Comparison of ENCODE assay signal across 27 cellular contexts in genomic region chr2:238445409-238446190, GRCh38.
"Had no signal": no experiment of that assay in that cellular context is flagged by ENCODE, and none has a peak within 500 bp of the region (broad histone marks: within the 10 kb centered on the region; RNA-seq: fewer than 3 reads in every experiment).

No MANE protein-coding gene starts in this region.

- H3K27ac ChIP-seq: gastrocnemius medialis, heart left ventricle, hepatocyte, neural progenitor cell, testis, tibial artery had no signal

- ATAC-seq: esophagus mucosa; gastrocnemius medialis; heart left ventricle; left lobe of liver; naive thymus-derived CD4-positive, alpha-beta T cell; sciatic nerve; stimulated activated effector memory CD8-positive, alpha-beta T cell treated with anti-CD3 and anti-CD28 coated beads, Interleukin-12 subunit alpha, Interleukin-12 subunit beta, amount 100 ng/mL, for 72 hours; stimulated activated naive CD8-positive, alpha-beta T cell treated with anti-CD3 and anti-CD28 coated beads, Interleukin-15, Interleukin-2, amounts not matched to agents 100 U/mL and 50 U/mL, for 24 hours had no signal

- H3K4me3 ChIP-seq: gastrocnemius medialis, heart left ventricle, hepatocyte, neural progenitor cell, smooth muscle cell, testis, tibial artery had no signal

- H3K4me2 ChIP-seq: hepatocyte, neural progenitor cell, smooth muscle cell had no signal

- H3K9me3 ChIP-seq: gastrocnemius medialis, heart left ventricle, testis, tibial artery had no signal

- H3K36me3 ChIP-seq: neural progenitor cell had no signal

- FAIRE-seq: kidney, urothelium cell line had no signal

- H3K4me1 ChIP-seq: neural progenitor cell had no signal

- H3K9me3 Mint-ChIP-seq: central memory CD8-positive, alpha-beta T cell; naive thymus-derived CD4-positive, alpha-beta T cell; nephron; neural progenitor cell; stimulated activated effector memory CD8-positive, alpha-beta T cell treated with anti-CD3 and anti-CD28 coated beads, Interleukin-12 subunit alpha, Interleukin-12 subunit beta, amount 100 ng/mL, for 72 hours; type B pancreatic cell had no signal

- H3K4me3 Mint-ChIP-seq: central memory CD8-positive, alpha-beta T cell; naive thymus-derived CD4-positive, alpha-beta T cell; nephron; neural progenitor cell; stimulated activated effector memory CD8-positive, alpha-beta T cell treated with anti-CD3 and anti-CD28 coated beads, Interleukin-12 subunit alpha, Interleukin-12 subunit beta, amount 100 ng/mL, for 72 hours; type B pancreatic cell had no signal

- H2AFZ ChIP-seq: hepatocyte, neural progenitor cell had no signal

- DNase-seq: cortex of kidney; effector CD4-positive, alpha-beta T cell; foreskin fibroblast; gastrocnemius medialis; heart left ventricle; kidney; mesenchymal stem cell; midbrain; stimulated activated CD4-positive, alpha-beta T cell treated with anti-CD3 and anti-CD28 coated beads, Interleukin-12 subunit alpha, Interleukin-12 subunit beta, amount 100 ng/mL, for 4 hours; stimulated activated CD4-positive, alpha-beta T cell treated with anti-CD3 and anti-CD28 coated beads, Interleukin-1b, Interleukin-23, amount 100 ng/mL, for 48 hours; stimulated activated CD4-positive, alpha-beta T cell treated with anti-CD3 and anti-CD28 coated beads, Interleukin-4, amount 100 ng/mL, for 1 hour; stimulated activated naive CD8-positive, alpha-beta T cell treated with anti-CD3 and anti-CD28 coated beads, Interleukin-15, Interleukin-2, amounts not matched to agents 100 U/mL and 50 U/mL, for 24 hours; substantia nigra; testis; tibial artery had no signal

- H3K27ac Mint-ChIP-seq: neural progenitor cell, type B pancreatic cell had no signal

- H3K27me3 ChIP-seq: gastrocnemius medialis, heart left ventricle, hepatocyte, neural progenitor cell, testis, tibial artery had no signal

- H3K9ac ChIP-seq: neural progenitor cell had no signal

- H3K27me3 Mint-ChIP-seq: central memory CD8-positive, alpha-beta T cell; naive thymus-derived CD4-positive, alpha-beta T cell; type B pancreatic cell had no signal
